ENCODE assay signal across 7 cellular contexts in the genomic region with DNA sequence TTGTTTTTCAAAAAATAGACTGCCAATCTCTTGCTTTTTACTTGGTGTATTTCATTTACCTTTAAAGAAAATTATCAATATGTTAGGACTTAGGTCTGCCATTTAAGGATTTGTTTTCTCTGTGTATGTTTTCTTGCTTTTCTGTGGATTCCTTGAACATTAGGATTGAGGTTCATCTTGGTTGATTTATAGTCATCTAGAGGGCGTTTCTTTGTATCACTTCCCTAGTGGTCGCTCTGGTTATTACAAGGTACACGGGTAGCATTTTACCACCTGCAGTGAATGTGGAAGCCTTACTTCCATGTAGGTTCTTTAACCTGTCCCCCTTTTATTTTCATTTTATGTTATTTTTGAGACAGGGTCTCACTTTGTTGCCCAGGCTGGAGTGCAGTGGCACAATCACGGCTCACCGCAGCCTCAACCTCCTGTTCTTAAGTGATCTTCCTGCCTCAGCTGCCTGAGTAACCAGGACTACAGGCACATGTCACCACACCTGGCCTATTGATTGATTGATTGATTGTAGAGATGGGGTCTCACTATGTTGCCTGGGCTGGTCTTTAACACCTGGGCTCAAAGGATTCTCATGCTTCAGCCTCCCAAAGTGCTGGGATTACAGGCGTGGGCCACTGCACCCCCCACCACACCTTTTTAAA. TPM values are rescaled to one million over a fixed set of nuclear protein-coding genes. Genes with fewer than 3 reads are reported as not detected.
DNase-seq lines count a peak whose midpoint lies in the region; ATAC-seq and TF ChIP-seq lines count a peak whose summit lies in the region.

No MANE protein-coding gene starts in this region.

- H3K9me3 ChIP-seq in esophagus squamous epithelium (no peaks in the 10 kb centered on the region), smooth muscle cell (replicated peaks; ENCODE audit: low read depth) (no peaks in the 10 kb centered on the region)
- H3K9me3 ChIP-seq in effector memory CD4-positive, alpha-beta T cell (ENCODE audit: control insufficient read depth, low read length), result no peaks in the 10 kb centered on the region

- H3K79me2 ChIP-seq in smooth muscle cell (ENCODE audit: low read depth), result no peaks in the 10 kb centered on the region

- CTCF ChIA-PET in RWPE1 (lab: Yijun Ruan, JAX), result interaction anchor here (0.7 kb wide), 1 partner anchor 341 kb away, joined by 4 read pairs; no protein-coding TSS in a partner anchor

- H3K4me1 ChIP-seq in esophagus squamous epithelium (no peaks in the 10 kb centered on the region), smooth muscle cell (ENCODE audit: low read depth) (peaks cover 3% of the 10 kb centered on the region)
- no peaks in the 10 kb centered on the region for H3K4me1 ChIP-seq in effector memory CD4-positive, alpha-beta T cell (ENCODE audit: control insufficient read depth, insufficient read depth, low read length, poor library complexity, severe bottlenecking)

- H3K36me3 ChIP-seq in H7 (replicated peaks; ENCODE audit: control insufficient read depth, insufficient read depth, low read length), result no peaks in the 10 kb centered on the region
- H3K36me3 ChIP-seq in esophagus squamous epithelium, result no peaks in the 10 kb centered on the region
- H3K36me3 ChIP-seq in smooth muscle cell (ENCODE audit: low read depth), result no peaks in the 10 kb centered on the region
- H3K36me3 ChIP-seq in effector memory CD4-positive, alpha-beta T cell (ENCODE audit: control insufficient read depth, insufficient read depth, low read length), result no peaks in the 10 kb centered on the region

- no peak overlapping the region for H3K9ac ChIP-seq in smooth muscle cell (ENCODE audit: low read depth)

- H3K4me3 ChIP-seq in H7 (ENCODE audit: insufficient read depth, low read depth, low read length) (no peak overlapping the region), esophagus squamous epithelium (no peak overlapping the region), smooth muscle cell (no peak overlapping the region)
- no peak overlapping the region for H3K4me3 ChIP-seq in effector memory CD4-positive, alpha-beta T cell (ENCODE audit: insufficient read depth, low read depth, low read length, poor library complexity, severe bottlenecking)

- H3K27me3 ChIP-seq in H7 (ENCODE audit: control insufficient read depth, insufficient read depth, low read length), result no peaks in the 10 kb centered on the region
- H3K27me3 ChIP-seq in esophagus squamous epithelium, result peaks cover 0 to 59% (median 0%) of the 10 kb centered on the region in 4 donors
- no peaks in the 10 kb centered on the region for H3K27me3 ChIP-seq in smooth muscle cell (ENCODE audit: low read depth)
- peaks cover under 1% of the 10 kb centered on the region for H3K27me3 ChIP-seq in effector memory CD4-positive, alpha-beta T cell (replicated peaks; ENCODE audit: control insufficient read depth, insufficient read depth, low read length, poor library complexity, severe bottlenecking)

- no peaks in the 10 kb centered on the region for H3F3A ChIP-seq in smooth muscle cell (ENCODE audit: low read depth)

- WGBS in esophagus squamous epithelium, 2 donors, result 29 to 36% methylated on average over 6 of the region's 6 CpGs
- 57% methylated on average over 6 of the region's 6 CpGs for WGBS in smooth muscle cell (ENCODE audit: low lambda C conversion rate)

- TF ChIP-seq CTCF in RWPE1 (conservative IDR thresholded peaks at IDR 0.05; ENCODE audit: low read depth) (peak; percentile 71), esophagus squamous epithelium (IDR thresholded peaks at IDR 0.05) (peak in 5 of 6 experiments; percentile 32 to 60 (median 48)), smooth muscle cell (IDR thresholded peaks at IDR 0.05; ENCODE audit: borderline replicate concordance, insufficient read depth, poor library complexity, severe bottlenecking) (peak; percentile 41)

- no peak overlapping the region for H2AFZ ChIP-seq in smooth muscle cell (ENCODE audit: low read depth)

- no peak for TF ChIP-seq POLR2A in esophagus squamous epithelium (IDR thresholded peaks at IDR 0.05)

- H3K27ac ChIP-seq in RWPE1 (no peak overlapping the region), esophagus squamous epithelium (no peak overlapping the region), smooth muscle cell (ENCODE audit: low read depth) (no peak overlapping the region)
- no peak overlapping the region for H3K27ac ChIP-seq in effector memory CD4-positive, alpha-beta T cell (ENCODE audit: insufficient read depth, low read length, poor library complexity, severe bottlenecking)

- no peak overlapping the region for H3K4me2 ChIP-seq in smooth muscle cell

- ATAC-seq in HG02981 (IDR thresholded peaks at IDR 0.05; ENCODE audit: unreplicated experiment), result no peak

- POLR2A ChIA-PET in RWPE1 (lab: Yijun Ruan, JAX; ENCODE audit: low non-redundant PET), result no interaction called here

- no peaks in the 10 kb centered on the region for H4K20me1 ChIP-seq in smooth muscle cell (ENCODE audit: low read depth)

- DNase-seq in DMS 273 (lab: John Stamatoyannopoulos, UW; ENCODE audit: unreplicated experiment) (peak; percentile 70), H7 (peak; percentile 88), RWPE1 (ENCODE audit: low spot score) (peak; percentile 63), esophagus squamous epithelium (lab: John Stamatoyannopoulos, UW) (no peak), smooth muscle cell (lab: John Stamatoyannopoulos, UW; ENCODE audit: unreplicated experiment) (no peak)
- no peak for DNase-seq in effector memory CD4-positive, alpha-beta T cell

- intact Hi-C loops in esophagus squamous epithelium (cut with DNase I), result no loop called here

RNA-seq across cellular contexts. Expression of a gene that starts 35.2 kb away (rescaled TPM):
- 6.4 and 6.6 TPM in 2 replicates for total RNA-seq in H7 (2014; rRNA removed; shearing (Covaris generic))
- 10 to 100 TPM in 3 of 4 donors, 1 to 10 TPM in 1; 9.0 to 26.3 (median 17.1) TPM for total RNA-seq in esophagus squamous epithelium
- 17.3 and 17.4 TPM in 2 replicates for total RNA-seq in smooth muscle cell
- polyA plus RNA-seq in smooth muscle cell, result 44.6 and 47.2 TPM in 2 replicates

Comparison
In these comparisons a context has a peak if more than half of its experiments do, and no peak if none do; other contexts are left out.
1. DNase-seq: peak in DMS 273 (single experiment), H7 (single experiment) and RWPE1 (single experiment); none in esophagus squamous epithelium (single experiment), smooth muscle cell (single experiment) and effector memory CD4-positive, alpha-beta T cell (0 of 3).
2. Peak in every context shown above with its lines, with median percentiles within 50 percentile points of each other: CTCF ChIP-seq.